Comparison of ENCODE assay signal across 24 cellular contexts in the genomic region with DNA sequence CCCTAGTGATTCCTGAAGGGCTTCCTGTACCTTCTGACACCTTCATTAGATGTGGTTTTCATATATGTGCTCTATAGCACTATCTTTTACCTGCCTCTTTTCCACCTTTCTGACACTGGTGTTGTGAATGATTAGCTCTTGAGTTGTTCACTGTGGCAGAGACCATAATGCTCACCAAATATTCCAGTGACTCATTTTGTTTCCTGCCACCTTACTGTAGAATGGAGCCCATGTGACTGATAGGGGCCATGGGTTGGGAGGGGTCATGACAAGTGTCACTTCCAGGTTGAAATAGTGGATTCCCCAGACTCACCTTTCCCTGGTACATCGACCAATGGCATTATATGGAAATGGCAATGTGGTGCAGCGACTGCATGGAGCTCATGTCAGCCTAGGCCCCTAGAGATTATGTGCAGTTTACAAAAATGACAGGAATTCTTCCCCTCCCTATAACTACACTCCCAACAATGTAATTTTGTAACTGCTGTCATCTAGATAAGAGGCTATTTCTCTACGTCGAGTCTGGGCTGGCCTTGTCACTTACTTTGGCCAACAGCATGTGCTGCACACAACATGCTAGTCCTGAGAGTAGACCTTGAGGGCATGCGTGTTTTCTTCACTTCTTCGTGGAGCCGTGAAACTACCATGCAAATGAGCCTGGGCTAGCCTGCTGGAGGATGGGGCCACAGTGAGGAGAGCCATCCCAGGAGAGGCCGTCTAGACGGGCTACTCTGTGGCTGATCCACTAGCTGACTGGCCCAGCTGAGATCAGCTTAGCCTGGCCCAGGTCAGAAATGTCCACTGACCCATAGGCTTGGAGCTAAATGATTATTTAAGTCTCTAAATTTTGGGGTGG.
DNase-seq lines count a peak whose midpoint lies in the region; ATAC-seq and TF ChIP-seq lines count a peak whose summit lies in the region.
"Had no signal": no experiment of that assay in that cellular context is flagged by ENCODE, and none has a peak within 500 bp of the region (broad histone marks: within the 10 kb centered on the region; RNA-seq: fewer than 3 reads in every experiment).

No MANE protein-coding gene starts in this region.

- no peaks in the 10 kb centered on the region for H3K9me2 ChIP-seq in hepatocyte (replicated peaks; ENCODE audit: insufficient read depth)

- intact Hi-C loops in body of pancreas (cut with DNase I), result no loop called here

- H3K4me1 ChIP-seq in hepatocyte (ENCODE audit: insufficient read depth) (no peaks in the 10 kb centered on the region), body of pancreas (no peaks in the 10 kb centered on the region)
- H3K4me1 ChIP-seq: A549; BLaER1 treated with 17β-estradiol and CSF1 and Interleukin-3, amounts not matched to agents 10 nM and 100 nM had no signal

- no peaks in the 10 kb centered on the region for H3K79me2 ChIP-seq in hepatocyte

- H3K4me3 Mint-ChIP-seq in activated T-cell treated with anti-CD3 and anti-CD28 coated beads, Interleukin-2, amount 50 U/mL, for 72 hours, result no peak overlapping the region
- H3K4me3 Mint-ChIP-seq in activated T-cell treated with anti-CD3 and anti-CD28 coated beads, Interleukin-2, amount 50 U/mL, for 24 hours, result no peak overlapping the region
- no peak overlapping the region for H3K4me3 Mint-ChIP-seq in activated CD4-positive, alpha-beta memory T cell treated with anti-CD3 and anti-CD28 coated beads, Interleukin-2, amount 10 ng/mL, durations not matched to agents 7 days and 5 days
- H3K4me3 Mint-ChIP-seq: CD8-positive, alpha-beta memory T cell; HFFc6 had no signal

- no peaks in the 10 kb centered on the region for H3K9me3 ChIP-seq in hepatocyte (ENCODE audit: low read depth)
- no peaks in the 10 kb centered on the region for H3K9me3 ChIP-seq in body of pancreas
- H3K9me3 ChIP-seq: A549; BLaER1 treated with 17β-estradiol and CSF1 and Interleukin-3, amounts not matched to agents 10 nM and 100 nM had no signal

- no peaks in the 10 kb centered on the region for H4K20me1 ChIP-seq in hepatocyte (ENCODE audit: insufficient read depth, poor library complexity, severe bottlenecking)
- H4K20me1 ChIP-seq: BLaER1 treated with 17β-estradiol and CSF1 and Interleukin-3, amounts not matched to agents 10 nM and 100 nM had no signal

- WGBS in hepatocyte (ENCODE audit: low lambda C conversion rate, missing lambda C conversion rate), result 74% methylated on average over 9 of the region's 9 CpGs
- 70 to 72% methylated on average over 9 of the region's 9 CpGs for WGBS in body of pancreas, 2 donors

- peak; percentile 46 to 48 for ATAC-seq in activated T-cell treated with anti-CD3 and anti-CD28 coated beads, Interleukin-2, amount 50 U/mL, for 72 hours (replicated peaks in 1 of 2)
- ATAC-seq in HG02610 (IDR thresholded peaks at IDR 0.05; ENCODE audit: unreplicated experiment) (peak; percentile 35), body of pancreas (no peak)
- ATAC-seq: A549, PC-3 had no signal

- H3K27ac Mint-ChIP-seq in activated T-cell treated with anti-CD3 and anti-CD28 coated beads, Interleukin-2, amount 50 U/mL, for 72 hours, result no peak overlapping the region
- no peak overlapping the region for H3K27ac Mint-ChIP-seq in activated T-cell treated with anti-CD3 and anti-CD28 coated beads, Interleukin-2, amount 50 U/mL, for 24 hours
- no peak overlapping the region for H3K27ac Mint-ChIP-seq in activated CD4-positive, alpha-beta memory T cell treated with anti-CD3 and anti-CD28 coated beads, Interleukin-2, amount 10 ng/mL, durations not matched to agents 7 days and 5 days
- H3K27ac Mint-ChIP-seq: CD8-positive, alpha-beta memory T cell; HFFc6 had no signal

- H2AFZ ChIP-seq in hepatocyte, result no peak overlapping the region

- H3K4me1 Mint-ChIP-seq in activated T-cell treated with anti-CD3 and anti-CD28 coated beads, Interleukin-2, amount 50 U/mL, for 72 hours (ENCODE audit: low read depth), result peaks cover 5% of the 10 kb centered on the region
- peaks cover 4% of the 10 kb centered on the region for H3K4me1 Mint-ChIP-seq in activated T-cell treated with anti-CD3 and anti-CD28 coated beads, Interleukin-2, amount 50 U/mL, for 24 hours (ENCODE audit: low read depth)
- H3K4me1 Mint-ChIP-seq in activated CD4-positive, alpha-beta memory T cell treated with anti-CD3 and anti-CD28 coated beads, Interleukin-2, amount 10 ng/mL, durations not matched to agents 7 days and 5 days, result peaks cover 1% of the 10 kb centered on the region
- H3K4me1 Mint-ChIP-seq: CD8-positive, alpha-beta memory T cell had no signal

- DNase-seq in activated T-cell treated with anti-CD3 and anti-CD28 coated beads, Interleukin-2, amount 50 U/mL, for 72 hours, result no peak
- DNase-seq in activated T-cell treated with anti-CD3 and anti-CD28 coated beads, Interleukin-2, amount 50 U/mL, for 24 hours, result no peak
- DNase-seq in hepatocyte (ENCODE audit: low spot score) (peak; percentile 21), renal cortical epithelial cell (ENCODE audit: low read depth) (peak; percentile 47), OCI-M2 (lab: John Stamatoyannopoulos, UW; ENCODE audit: unreplicated experiment) (no peak), body of pancreas (no peak)
- DNase-seq in activated CD4-positive, alpha-beta memory T cell treated with anti-CD3 and anti-CD28 coated beads, Interleukin-2, amount 10 ng/mL, durations not matched to agents 7 days and 5 days, result no peak
- DNase-seq: CD8-positive, alpha-beta memory T cell; DND-41; GDM1; H7; HFFc6; KG1; NCI-H1105 treated with DMSO at 0.1 percent for 48 hours; NCI-H1694 treated with DMSO at 0.1 percent for 48 hours; NCI-H2107; NCI-H510A; NCI-H774; PC-3; RPMI8226; SHP77 treated with DMSO at 0.1 percent for 48 hours had no signal

- H3K36me3 ChIP-seq in hepatocyte (replicated peaks; ENCODE audit: insufficient read depth, low read depth), result no peaks in the 10 kb centered on the region
- H3K36me3 ChIP-seq in body of pancreas (replicated peaks in 1 of 2; ENCODE audit: insufficient read depth in 1 of 2, low read depth in 2 of 2), result no peaks in the 10 kb centered on the region
- H3K36me3 ChIP-seq: BLaER1 treated with 17β-estradiol and CSF1 and Interleukin-3, amounts not matched to agents 10 nM and 100 nM had no signal

- no peak for TF ChIP-seq POLR2A in body of pancreas (IDR thresholded peaks at IDR 0.05)

- H3K27me3 ChIP-seq in hepatocyte, result no peaks in the 10 kb centered on the region
- no peaks in the 10 kb centered on the region for H3K27me3 ChIP-seq in body of pancreas
- H3K27me3 ChIP-seq: BLaER1 treated with 17β-estradiol and CSF1 and Interleukin-3, amounts not matched to agents 10 nM and 100 nM had no signal

- no peak overlapping the region for H3K4me3 ChIP-seq in hepatocyte
- H3K4me3 ChIP-seq in body of pancreas, result no peak overlapping the region
- H3K4me3 ChIP-seq: A549; BLaER1 treated with 17β-estradiol and CSF1 and Interleukin-3, amounts not matched to agents 10 nM and 100 nM had no signal

- CTCF ChIA-PET in activated CD4-positive, alpha-beta memory T cell treated with anti-CD3 and anti-CD28 coated beads, Interleukin-2, amount 10 ng/mL, durations not matched to agents 7 days and 5 days (lab: Charles Lee), result no interaction called here

- TF ChIP-seq CTCF in hepatocyte (IDR thresholded peaks at IDR 0.05; ENCODE audit: poor library complexity) (no peak), body of pancreas (IDR thresholded peaks at IDR 0.05) (no peak)

- no peaks in the 10 kb centered on the region for H3K9me3 Mint-ChIP-seq in activated T-cell treated with anti-CD3 and anti-CD28 coated beads, Interleukin-2, amount 50 U/mL, for 72 hours
- no peaks in the 10 kb centered on the region for H3K9me3 Mint-ChIP-seq in activated T-cell treated with anti-CD3 and anti-CD28 coated beads, Interleukin-2, amount 50 U/mL, for 24 hours
- H3K9me3 Mint-ChIP-seq in activated CD4-positive, alpha-beta memory T cell treated with anti-CD3 and anti-CD28 coated beads, Interleukin-2, amount 10 ng/mL, durations not matched to agents 7 days and 5 days, result no peaks in the 10 kb centered on the region

- no peaks in the 10 kb centered on the region for H3K27me3 Mint-ChIP-seq in activated T-cell treated with anti-CD3 and anti-CD28 coated beads, Interleukin-2, amount 50 U/mL, for 72 hours (ENCODE audit: low read depth)
- H3K27me3 Mint-ChIP-seq in activated T-cell treated with anti-CD3 and anti-CD28 coated beads, Interleukin-2, amount 50 U/mL, for 24 hours, result peaks cover 2% of the 10 kb centered on the region
- H3K27me3 Mint-ChIP-seq in activated CD4-positive, alpha-beta memory T cell treated with anti-CD3 and anti-CD28 coated beads, Interleukin-2, amount 10 ng/mL, durations not matched to agents 7 days and 5 days, result no peaks in the 10 kb centered on the region

- H3K36me3 Mint-ChIP-seq in activated T-cell treated with anti-CD3 and anti-CD28 coated beads, Interleukin-2, amount 50 U/mL, for 72 hours (ENCODE audit: insufficient read depth in 2 of 2), result no peaks in the 10 kb centered on the region
- no peaks in the 10 kb centered on the region for H3K36me3 Mint-ChIP-seq in activated T-cell treated with anti-CD3 and anti-CD28 coated beads, Interleukin-2, amount 50 U/mL, for 24 hours (ENCODE audit: low read depth)
- H3K36me3 Mint-ChIP-seq in activated CD4-positive, alpha-beta memory T cell treated with anti-CD3 and anti-CD28 coated beads, Interleukin-2, amount 10 ng/mL, durations not matched to agents 7 days and 5 days (ENCODE audit: low read depth), result no peaks in the 10 kb centered on the region
- H3K36me3 Mint-ChIP-seq: CD8-positive, alpha-beta memory T cell had no signal

- POLR2A ChIA-PET in activated CD4-positive, alpha-beta memory T cell treated with anti-CD3 and anti-CD28 coated beads, Interleukin-2, amount 10 ng/mL, durations not matched to agents 7 days and 5 days (lab: Charles Lee), result no interaction called here

- H3K4me2 ChIP-seq in hepatocyte, result no peak overlapping the region
- H3K4me2 ChIP-seq: A549; BLaER1 treated with 17β-estradiol and CSF1 and Interleukin-3, amounts not matched to agents 10 nM and 100 nM had no signal

- H3K27ac ChIP-seq in hepatocyte, result peak overlapping the region; percentile 68
- H3K27ac ChIP-seq in body of pancreas, result no peak overlapping the region
- H3K27ac ChIP-seq: A549; BLaER1 treated with 17β-estradiol and CSF1 and Interleukin-3, amounts not matched to agents 10 nM and 100 nM had no signal

Comparison
In these comparisons a context has a peak if more than half of its experiments do, and no peak if none do; other contexts are left out.
1. DNase-seq: peak in hepatocyte (single experiment) and renal cortical epithelial cell (single experiment); none in activated T-cell treated with anti-CD3 and anti-CD28 coated beads, Interleukin-2, amount 50 U/mL, for 72 hours (0 of 2), activated T-cell treated with anti-CD3 and anti-CD28 coated beads, Interleukin-2, amount 50 U/mL, for 24 hours (single experiment), activated CD4-positive, alpha-beta memory T cell treated with anti-CD3 and anti-CD28 coated beads, Interleukin-2, amount 10 ng/mL, durations not matched to agents 7 days and 5 days (single experiment), OCI-M2 (single experiment) and body of pancreas (0 of 4).